In genomic region chr6:19851273-19852089, GRCh38 we compare ENCODE assay signal across 8 cellular contexts. TPM values are rescaled to one million over a fixed set of nuclear protein-coding genes. Genes with fewer than 3 reads are reported as not detected.
DNase-seq lines count a peak whose midpoint lies in the region; ATAC-seq and TF ChIP-seq lines count a peak whose summit lies in the region.

No MANE protein-coding gene starts in this region.

- H3K36me3 Mint-ChIP-seq in activated T-helper 1 cell treated with anti-CD3 and anti-CD28 coated beads, Interleukin-12 subunit alpha, Interleukin-12 subunit beta, Interleukin-2, Interleukin-4 antibody, amounts not matched to agents 30 ng/mL and 10 ng/mL and 1 ng/mL, durations not matched to agents 14 hours and 24 hours and 36 hours (ENCODE audit: low read depth) = no peaks in the 10 kb centered on the region

- no peaks in the 10 kb centered on the region for H3K27me3 ChIP-seq in foreskin keratinocyte
- H3K27me3 ChIP-seq in ovary = no peaks in the 10 kb centered on the region

- peaks cover 4% of the 10 kb centered on the region for H3K27me3 Mint-ChIP-seq in activated T-helper 1 cell treated with anti-CD3 and anti-CD28 coated beads, Interleukin-12 subunit alpha, Interleukin-12 subunit beta, Interleukin-2, Interleukin-4 antibody, amounts not matched to agents 30 ng/mL and 10 ng/mL and 1 ng/mL, durations not matched to agents 14 hours and 24 hours and 36 hours (ENCODE audit: insufficient read depth)

- no peak overlapping the region for H3K27ac Mint-ChIP-seq in activated T-helper 1 cell treated with anti-CD3 and anti-CD28 coated beads, Interleukin-12 subunit alpha, Interleukin-12 subunit beta, Interleukin-2, Interleukin-4 antibody, amounts not matched to agents 30 ng/mL and 10 ng/mL and 1 ng/mL, durations not matched to agents 14 hours and 24 hours and 36 hours

- TF ChIP-seq EP300 in ovary (IDR thresholded peaks at IDR 0.05) = no peak

- H3K9me3 Mint-ChIP-seq in activated T-helper 1 cell treated with anti-CD3 and anti-CD28 coated beads, Interleukin-12 subunit alpha, Interleukin-12 subunit beta, Interleukin-2, Interleukin-4 antibody, amounts not matched to agents 30 ng/mL and 10 ng/mL and 1 ng/mL, durations not matched to agents 14 hours and 24 hours and 36 hours = no peaks in the 10 kb centered on the region

- no peak overlapping the region for H3K4me3 Mint-ChIP-seq in activated T-helper 1 cell treated with anti-CD3 and anti-CD28 coated beads, Interleukin-12 subunit alpha, Interleukin-12 subunit beta, Interleukin-2, Interleukin-4 antibody, amounts not matched to agents 30 ng/mL and 10 ng/mL and 1 ng/mL, durations not matched to agents 14 hours and 24 hours and 36 hours

- H3K4me3 ChIP-seq in ovary = peak overlapping the region; percentile 13

- no peaks in the 10 kb centered on the region for H3K4me1 ChIP-seq in foreskin keratinocyte
- H3K4me1 ChIP-seq in ovary (ENCODE audit: insufficient read depth) = peaks cover 2% of the 10 kb centered on the region

- no peaks in the 10 kb centered on the region for H3K36me3 ChIP-seq in ovary

- peak; percentile 91 for TF ChIP-seq CTCF in foreskin keratinocyte (conservative IDR thresholded peaks at IDR 0.05)
- peak; percentile 39 to 83 (median 70) for TF ChIP-seq CTCF in ovary (IDR thresholded peaks at IDR 0.05)

- no peaks in the 10 kb centered on the region for H3K4me1 Mint-ChIP-seq in activated T-helper 1 cell treated with anti-CD3 and anti-CD28 coated beads, Interleukin-12 subunit alpha, Interleukin-12 subunit beta, Interleukin-2, Interleukin-4 antibody, amounts not matched to agents 30 ng/mL and 10 ng/mL and 1 ng/mL, durations not matched to agents 14 hours and 24 hours and 36 hours (ENCODE audit: low read depth)

- WGBS in ovary, 3 donors = 12 to 17% (median 13%) methylated on average over 10 of the region's 10 CpGs

- H3K9me3 ChIP-seq in ovary = no peaks in the 10 kb centered on the region

- intact Hi-C loops in ovary (cut with DNase I) = loop anchor here in 2 of 4 donors (5.0 to 10.0 kb wide), 2 partner anchors 827 to 1254 kb away; no protein-coding TSS in a partner anchor
- intact Hi-C loops in activated T-helper 1 cell treated with anti-CD3 and anti-CD28 coated beads, Interleukin-12 subunit alpha, Interleukin-12 subunit beta, Interleukin-2, Interleukin-4 antibody, amounts not matched to agents 30 ng/mL and 10 ng/mL and 1 ng/mL, durations not matched to agents 14 hours and 24 hours and 36 hours (cut with micrococcal nuclease) = no loop called here

- ATAC-seq in GM18909 (IDR thresholded peaks at IDR 0.05; ENCODE audit: poor library complexity, unreplicated experiment) (peak; percentile 53), foreskin keratinocyte (peak; percentile 95)

- no peak for TF ChIP-seq POLR2A in ovary (IDR thresholded peaks at IDR 0.05)

- no peak overlapping the region for H3K27ac ChIP-seq in foreskin keratinocyte
- H3K27ac ChIP-seq in ovary = no peak overlapping the region

- peak; percentile 57 for DNase-seq in A172 (ENCODE audit: low spot score)
- DNase-seq in NCI-H1105 treated with DMSO at 0.1 percent for 48 hours (lab: John Stamatoyannopoulos, UW) = peak; percentile 96
- peak; percentile 48 for DNase-seq in SKM-1 treated with dmso at 0.1 percent for 144 hours (lab: John Stamatoyannopoulos, UW; ENCODE audit: unreplicated experiment)
- peak in 1 of 2 donors; percentile 50 for DNase-seq in foreskin keratinocyte
- DNase-seq in ovary = peak in 1 of 5 donors; percentile 49
- no peak for DNase-seq in activated CD4-positive, alpha-beta T cell treated with anti-CD3 and anti-CD28 coated beads, Interleukin-2, amount 50 U/mL, for 1 hour
- no peak for DNase-seq in activated T-helper 1 cell treated with anti-CD3 and anti-CD28 coated beads, Interleukin-12 subunit alpha, Interleukin-12 subunit beta, Interleukin-2, Interleukin-4 antibody, amounts not matched to agents 30 ng/mL and 10 ng/mL and 1 ng/mL, durations not matched to agents 14 hours and 24 hours and 36 hours (ENCODE audit: low spot score)

RNA-seq across cellular contexts. Expression of gene ID4, which starts 14.3 kb away (rescaled TPM):
- total RNA-seq in A172 (2014; rRNA removed; shearing (Covaris generic)) = 0.22 and 3.8 TPM in 2 replicates
- total RNA-seq in foreskin keratinocyte (not detected in 2 replicates), ovary (100 to 1,000 TPM in 1 of 7 donors, 10 to 100 TPM in 5, 1 to 10 TPM in 1; 9.9 to 169 (median 49.2) TPM)
- polyA plus RNA-seq in foreskin keratinocyte (not detected in 2 replicates), ovary (10 to 100 TPM; 40.6 to 63.9 TPM)
- total RNA-seq in activated T-helper 1 cell treated with anti-CD3 and anti-CD28 coated beads, Interleukin-12 subunit alpha, Interleukin-12 subunit beta, Interleukin-2, Interleukin-4 antibody, amounts not matched to agents 30 ng/mL and 10 ng/mL and 1 ng/mL, durations not matched to agents 14 hours and 24 hours and 36 hours = not detected in 2 replicates

Comparison
In these comparisons a context has a peak if more than half of its experiments do, and no peak if none do; other contexts are left out.
1. DNase-seq: peak in A172 (single experiment), NCI-H1105 treated with DMSO at 0.1 percent for 48 hours (single experiment) and SKM-1 treated with dmso at 0.1 percent for 144 hours (single experiment); none in activated CD4-positive, alpha-beta T cell treated with anti-CD3 and anti-CD28 coated beads, Interleukin-2, amount 50 U/mL, for 1 hour (single experiment) and activated T-helper 1 cell treated with anti-CD3 and anti-CD28 coated beads, Interleukin-12 subunit alpha, Interleukin-12 subunit beta, Interleukin-2, Interleukin-4 antibody, amounts not matched to agents 30 ng/mL and 10 ng/mL and 1 ng/mL, durations not matched to agents 14 hours and 24 hours and 36 hours (single experiment).